17 cellular contexts compared by ENCODE assay signal in genomic region chr11:74185285-74185684, GRCh38.
"Had no signal": no experiment of that assay in that cellular context is flagged by ENCODE, and none has a peak within 500 bp of the region (broad histone marks: within the 10 kb centered on the region; RNA-seq: fewer than 3 reads in every experiment).

No MANE protein-coding gene starts in this region.

- H3K4me1 ChIP-seq: right atrium auricular region had no signal

- H3K9me3 ChIP-seq: mucosa of descending colon, neutrophil, right atrium auricular region had no signal

- H3K4me3 ChIP-seq: dorsolateral prefrontal cortex, heart left ventricle, mucosa of descending colon, right atrium auricular region had no signal

- H3K36me3 ChIP-seq: neutrophil had no signal

- H3K27ac ChIP-seq: dorsolateral prefrontal cortex, heart left ventricle, neutrophil, right atrium auricular region had no signal

- H3K27me3 ChIP-seq: dorsolateral prefrontal cortex, heart left ventricle, neutrophil, right atrium auricular region had no signal

- FAIRE-seq: endometrium, small intestine had no signal

- ATAC-seq: esophagus mucosa; heart left ventricle; left lobe of liver; mucosa of descending colon; naive thymus-derived CD8-positive, alpha-beta T cell had no signal

- DNase-seq: cortex of kidney; dorsolateral prefrontal cortex; effector memory CD4-positive, alpha-beta T cell; foreskin melanocyte; heart left ventricle; islet precursor cell; mucosa of descending colon; naive thymus-derived CD8-positive, alpha-beta T cell; posterior cingulate gyrus; small intestine; stimulated activated CD4-positive, alpha-beta T cell treated with anti-CD3 and anti-CD28 coated beads, Interleukin-2, amount 100 ng/mL, for 48 hours; stimulated activated naive CD4-positive, alpha-beta T cell treated with Interleukin-2 at 50 U/mL for 16 hours had no signal
